30 cellular contexts compared by ENCODE assay signal in genomic region chr5:143146161-143146560, GRCh38.
DNase-seq lines count a peak whose midpoint lies in the region; ATAC-seq and TF ChIP-seq lines count a peak whose summit lies in the region.
"Had no signal": no experiment of that assay in that cellular context is flagged by ENCODE, and none has a peak within 500 bp of the region (broad histone marks: within the 10 kb centered on the region; RNA-seq: fewer than 3 reads in every experiment).

No MANE protein-coding gene starts in this region.

- H4K5ac ChIP-seq in IMR-90 (ENCODE audit: low read depth, low read length): no peak overlapping the region

- TF ChIP-seq POLR2A in IMR-90 (IDR thresholded peaks at IDR 0.05; ENCODE audit: low read depth, low read length): no peak

- H4K91ac ChIP-seq in IMR-90 (ENCODE audit: insufficient read depth, low read depth, low read length): no peak overlapping the region

- H3K9me1 ChIP-seq in IMR-90 (ENCODE audit: insufficient read depth, low read length): peaks cover 11% of the 10 kb centered on the region

- H3K4me3 ChIP-seq in IMR-90 (ENCODE audit: insufficient read depth, low read depth, low read length) (no peak overlapping the region), coronary artery (no peak overlapping the region), subcutaneous abdominal adipose tissue (ENCODE audit: low read depth in 1 of 5, low read length in 5 of 5) (no peak overlapping the region), Caco-2 (ENCODE audit: low read depth, low read length) (no peak overlapping the region)
- H3K4me3 ChIP-seq: GM23338, pancreas, SK-N-MC had no signal

- no peaks in the 10 kb centered on the region for H3K79me1 ChIP-seq in IMR-90 (ENCODE audit: low read depth in 1 of 2, low read length in 2 of 2)

- H3K36me3 ChIP-seq in IMR-90 (ENCODE audit: control insufficient read depth, insufficient read depth, low read length): no peaks in the 10 kb centered on the region
- H3K36me3 ChIP-seq in subcutaneous abdominal adipose tissue (ENCODE audit: control insufficient read depth in 5 of 5, insufficient read depth in 5 of 5, low read length in 5 of 5): peaks cover 0 to 11% (median 3%) of the 10 kb centered on the region in 5 donors
- no peaks in the 10 kb centered on the region; the same call in 1 of the 2 replicates for H3K36me3 ChIP-seq in Caco-2 (ENCODE audit: control insufficient read depth, insufficient read depth, low read length)
- H3K36me3 ChIP-seq: pancreas had no signal

- H2AFZ ChIP-seq in IMR-90 (replicated peaks; ENCODE audit: low read length, poor library complexity): no peak overlapping the region
- H2AFZ ChIP-seq: GM23338 had no signal

- no peak overlapping the region for H3K4me3 Mint-ChIP-seq in natural killer cell treated with Interleukin-12 subunit alpha and Interleukin-12 subunit beta and Interleukin-15 and Interleukin-18, amount 100 ng/mL, for 72 hours
- H3K4me3 Mint-ChIP-seq in Caco-2 (ENCODE audit: unreplicated experiment): no peak overlapping the region
- H3K4me3 Mint-ChIP-seq: activated naive CD8-positive, alpha-beta T cell treated with anti-CD3 and anti-CD28 coated beads, Interleukin-2, amount 10 ng/mL, durations not matched to agents 7 days and 5 days; activated T-cell treated with anti-CD3 and anti-CD28 coated beads, Interleukin-2, amount 50 U/mL, for 24 hours; B cell; GM23338; HFFc6; IgD-negative memory B cell; neural crest cell had no signal

- no peak overlapping the region for H3K4me2 ChIP-seq in IMR-90 (ENCODE audit: low read depth, low read length)
- H3K4me2 ChIP-seq: GM23338 had no signal

- no peak overlapping the region for H2BK15ac ChIP-seq in IMR-90 (ENCODE audit: low read depth, low read length)

- in situ Hi-C loops in IMR-90 (cut with MboI; ENCODE audit: low sequenced_read_pairs): no loop called here

- peak overlapping the region; percentile 53 to 85 for H3K27ac Mint-ChIP-seq in natural killer cell treated with Interleukin-12 subunit alpha and Interleukin-12 subunit beta and Interleukin-15 and Interleukin-18, amount 100 ng/mL, for 72 hours
- H3K27ac Mint-ChIP-seq in Caco-2 (ENCODE audit: unreplicated experiment): no peak overlapping the region
- H3K27ac Mint-ChIP-seq: activated naive CD8-positive, alpha-beta T cell treated with anti-CD3 and anti-CD28 coated beads, Interleukin-2, amount 10 ng/mL, durations not matched to agents 7 days and 5 days; activated T-cell treated with anti-CD3 and anti-CD28 coated beads, Interleukin-2, amount 50 U/mL, for 24 hours; B cell; GM23338; HFFc6; IgD-negative memory B cell had no signal

- H4K8ac ChIP-seq in IMR-90 (ENCODE audit: low read depth in 2 of 2, low read length in 2 of 2): no peak overlapping the region

- H3K27ac ChIP-seq in IMR-90 (ENCODE audit: insufficient read depth, low read length): no peak overlapping the region
- peak overlapping the region; percentile 44 to 77 for H3K27ac ChIP-seq in coronary artery
- peak overlapping the region; percentile 27 for H3K27ac ChIP-seq in subcutaneous abdominal adipose tissue (ENCODE audit: low read depth, low read length)
- H3K27ac ChIP-seq: foreskin keratinocyte, pancreas, SK-N-MC had no signal

- H3K9me3 ChIP-seq in IMR-90 (ENCODE audit: control insufficient read depth, insufficient read depth, low read length) (no peaks in the 10 kb centered on the region), subcutaneous abdominal adipose tissue (ENCODE audit: control insufficient read depth in 5 of 5, low read length in 5 of 5) (no peaks in the 10 kb centered on the region), Caco-2 (no peaks in the 10 kb centered on the region)
- H3K9me3 ChIP-seq: pancreas had no signal

- H3K27me3 Mint-ChIP-seq in natural killer cell treated with Interleukin-12 subunit alpha and Interleukin-12 subunit beta and Interleukin-15 and Interleukin-18, amount 100 ng/mL, for 72 hours: no peaks in the 10 kb centered on the region
- no peaks in the 10 kb centered on the region for H3K27me3 Mint-ChIP-seq in Caco-2 (ENCODE audit: insufficient read depth, unreplicated experiment)
- H3K27me3 Mint-ChIP-seq: activated naive CD8-positive, alpha-beta T cell treated with anti-CD3 and anti-CD28 coated beads, Interleukin-2, amount 10 ng/mL, durations not matched to agents 7 days and 5 days; activated T-cell treated with anti-CD3 and anti-CD28 coated beads, Interleukin-2, amount 50 U/mL, for 24 hours; B cell; CD4-positive, alpha-beta memory T cell; IgD-negative memory B cell had no signal

- TF ChIP-seq CTCF in IMR-90 (conservative IDR thresholded peaks at IDR 0.05; ENCODE audit: low read depth, low read length) (no peak), coronary artery (IDR thresholded peaks at IDR 0.05) (no peak), Caco-2 (IDR thresholded peaks at IDR 0.05; ENCODE audit: insufficient read depth in 1 of 2, low read depth in 1 of 2, low read length in 1 of 2, severe bottlenecking in 1 of 2, unreplicated experiment in 1 of 2) (no peak), GM10266 (IDR thresholded peaks at IDR 0.05; ENCODE audit: control insufficient read depth, insufficient read depth, low read depth, missing control alignments) (no peak)

- H3K9me3 Mint-ChIP-seq in natural killer cell treated with Interleukin-12 subunit alpha and Interleukin-12 subunit beta and Interleukin-15 and Interleukin-18, amount 100 ng/mL, for 72 hours: peaks cover 5% of the 10 kb centered on the region
- no peaks in the 10 kb centered on the region for H3K9me3 Mint-ChIP-seq in Caco-2 (ENCODE audit: unreplicated experiment)
- H3K9me3 Mint-ChIP-seq: activated naive CD8-positive, alpha-beta T cell treated with anti-CD3 and anti-CD28 coated beads, Interleukin-2, amount 10 ng/mL, durations not matched to agents 7 days and 5 days; activated T-cell treated with anti-CD3 and anti-CD28 coated beads, Interleukin-2, amount 50 U/mL, for 24 hours; GM23338; HFFc6 had no signal

- no peak for TF ChIP-seq RAD21 in IMR-90 (IDR thresholded peaks at IDR 0.05; ENCODE audit: low read length)

- no peaks in the 10 kb centered on the region for H3K27me3 ChIP-seq in IMR-90 (ENCODE audit: control insufficient read depth, insufficient read depth, low read length)
- no peaks in the 10 kb centered on the region for H3K27me3 ChIP-seq in subcutaneous abdominal adipose tissue (ENCODE audit: control insufficient read depth in 5 of 5, insufficient read depth in 4 of 5, low read length in 5 of 5)
- no peaks in the 10 kb centered on the region for H3K27me3 ChIP-seq in Caco-2 (replicated peaks; ENCODE audit: control insufficient read depth, insufficient read depth, low read length)
- H3K27me3 ChIP-seq: foreskin keratinocyte, pancreas had no signal

- H4K20me1 ChIP-seq in IMR-90 (ENCODE audit: insufficient read depth, low read length): no peaks in the 10 kb centered on the region

- peaks cover 46 to 47% of the 10 kb centered on the region in 2 donors for H3K4me1 Mint-ChIP-seq in natural killer cell treated with Interleukin-12 subunit alpha and Interleukin-12 subunit beta and Interleukin-15 and Interleukin-18, amount 100 ng/mL, for 72 hours (ENCODE audit: low read depth in 2 of 2)
- peaks cover 13% of the 10 kb centered on the region for H3K4me1 Mint-ChIP-seq in Caco-2 (ENCODE audit: low read depth, unreplicated experiment)
- H3K4me1 Mint-ChIP-seq: B cell, GM23338, IgD-negative memory B cell, neural crest cell had no signal

- H3K18ac ChIP-seq in IMR-90 (ENCODE audit: low read depth, low read length): no peak overlapping the region

- ATAC-seq in IMR-90 (ENCODE audit: low read depth) (no peak), SK-N-SH treated with all-trans-retinoic acid at 6 μM for 48 hours (no peak)
- no peak for ATAC-seq in natural killer cell treated with Interleukin-12 subunit alpha and Interleukin-12 subunit beta and Interleukin-15 and Interleukin-18, amount 100 ng/mL, for 72 hours
- ATAC-seq: foreskin keratinocyte, GM23338, pancreas had no signal

- POLR2A ChIA-PET in IMR-90 (lab: Charles Lee; ENCODE audit: unreplicated experiment) (no interaction called here), Caco-2 (lab: Charles Lee) (interaction anchor here (0.7 kb wide), 1 partner anchor 22 kb away, joined by 3 read pairs; no protein-coding TSS in a partner anchor)

- CTCF ChIA-PET in IMR-90 (lab: Yijun Ruan, JAX) (interaction anchor here (1.1 kb wide), 1 partner anchor 12 kb away, joined by 7 read pairs; no protein-coding TSS in a partner anchor), Caco-2 (lab: Charles Lee) (no interaction called here)

- no peak overlapping the region for H2BK20ac ChIP-seq in IMR-90 (ENCODE audit: low read depth, low read length)

- H3K4me1 ChIP-seq in IMR-90 (ENCODE audit: control insufficient read depth, insufficient read depth, low read length) (peaks cover 7% of the 10 kb centered on the region), subcutaneous abdominal adipose tissue (ENCODE audit: control insufficient read depth in 5 of 5, insufficient read depth in 5 of 5, low read length in 5 of 5) (peaks cover 0 to 38% (median 28%) of the 10 kb centered on the region in 5 donors), Caco-2 (no peaks in the 10 kb centered on the region)
- H3K4me1 ChIP-seq: pancreas had no signal

- no peak overlapping the region for H2BK5ac ChIP-seq in IMR-90 (ENCODE audit: low read depth, low read length, poor library complexity, severe bottlenecking)

- H2BK120ac ChIP-seq in IMR-90 (ENCODE audit: low read depth, low read length): no peak overlapping the region

- H3K9ac ChIP-seq in IMR-90 (ENCODE audit: low read depth, low read length) (no peak overlapping the region), subcutaneous abdominal adipose tissue (ENCODE audit: low read length in 5 of 5) (no peak overlapping the region)

- no peak overlapping the region for H3K56ac ChIP-seq in IMR-90 (ENCODE audit: extremely low read depth, insufficient read depth, low read length)

- H3K14ac ChIP-seq in IMR-90 (replicated peaks; ENCODE audit: low read depth, low read length): peak overlapping the region; percentile 28; the same call in 1 of the 2 replicates

- DNase-seq in IMR-90: no peak
- DNase-seq in coronary artery (ENCODE audit: low spot score): no peak
- DNase-seq in natural killer cell treated with Interleukin-12 subunit alpha and Interleukin-12 subunit beta and Interleukin-15 and Interleukin-18, amount 100 ng/mL, for 72 hours (ENCODE audit: low spot score): no peak
- no peak for DNase-seq in HCEC 1CT
- no peak for DNase-seq in Caco-2
- no peak for DNase-seq in GM10266 (ENCODE audit: extremely low spot score)
- DNase-seq: ACHN; activated CD4-positive, CD25-positive, alpha-beta regulatory T cell; activated gamma-delta T cell treated with Interleukin-2 at 50 U/mL for 16 hours; activated naive CD8-positive, alpha-beta T cell treated with anti-CD3 and anti-CD28 coated beads, Interleukin-2, amount 10 ng/mL, durations not matched to agents 7 days and 5 days; activated T-cell treated with anti-CD3 and anti-CD28 coated beads, Interleukin-2, amount 50 U/mL, for 24 hours; caudate nucleus; CD4-positive, alpha-beta memory T cell; foreskin keratinocyte; HFFc6; hypothalamus; mammary epithelial cell; NCI-H1092; NCI-H187; pancreas; retina; RPMI8226; stimulated activated CD4-positive, alpha-beta T cell treated with anti-CD3 and anti-CD28 coated beads, Interleukin-2, amount 100 ng/mL, for 48 hours had no signal

- no peak overlapping the region for H2AK9ac ChIP-seq in IMR-90 (replicated peaks; ENCODE audit: low read depth, low read length, poor library complexity)

- BruUV-seq in IMR-90 (replicated peaks; lab: Mats Ljungman, UMichigan): no TSS peak
- no TSS peak for BruUV-seq in Caco-2 (replicated peaks; lab: Mats Ljungman, UMichigan)

- H3K23ac ChIP-seq in IMR-90 (ENCODE audit: low read depth, low read length): no peak overlapping the region

- intact Hi-C loops in IMR-90 (cut with micrococcal nuclease): no loop called here
- intact Hi-C loops in Caco-2 (cut with micrococcal nuclease; ENCODE audit: unreplicated experiment): no loop called here

- dilution Hi-C loops in IMR-90 (cut with HindIII; ENCODE audit: low sequenced_read_pairs, unreplicated experiment): no loop called here

- H3K4ac ChIP-seq in IMR-90 (ENCODE audit: low read depth, low read length): no peak overlapping the region

- no peak overlapping the region; the same call in 1 of the 2 replicates for H2AK5ac ChIP-seq in IMR-90 (ENCODE audit: low read depth, low read length)

- H3K36me3 Mint-ChIP-seq in natural killer cell treated with Interleukin-12 subunit alpha and Interleukin-12 subunit beta and Interleukin-15 and Interleukin-18, amount 100 ng/mL, for 72 hours: peaks cover 36% of the 10 kb centered on the region
- H3K36me3 Mint-ChIP-seq in Caco-2 (ENCODE audit: insufficient read depth, unreplicated experiment): peaks cover 29% of the 10 kb centered on the region
